Comparison of ENCODE assay signal across 10 cellular contexts in genomic region chr4:11817088-11817487, GRCh38.
"Had no signal": no experiment of that assay in that cellular context is flagged by ENCODE, and none has a peak within 500 bp of the region (broad histone marks: within the 10 kb centered on the region; RNA-seq: fewer than 3 reads in every experiment).

No MANE protein-coding gene starts in this region.

- H3K36me3 Mint-ChIP-seq: IgD-negative memory B cell had no signal

- H3K27ac Mint-ChIP-seq: HFFc6, IgD-negative memory B cell had no signal

- DNase-seq: GM23248, GOT3, H7, HFFc6, KBM-7 had no signal

- H3K4me1 Mint-ChIP-seq: IgD-negative memory B cell had no signal

- H3K4me3 ChIP-seq: GM23248, HAP-1 had no signal

- H3K36me3 ChIP-seq: HAP-1 had no signal

- H3K9me3 ChIP-seq: HAP-1 had no signal

- H3K9ac ChIP-seq: GM23248 had no signal

- H3K4me3 Mint-ChIP-seq: HFFc6, IgD-negative memory B cell had no signal

- H2AFZ ChIP-seq: GM23248 had no signal

- H3K4me1 ChIP-seq: HAP-1 had no signal

- H3K27ac ChIP-seq: GM23248, HL-60 had no signal

- ATAC-seq: HCT116, HepG2 had no signal
